In genomic region chr15:62739082-62739481, GRCh38 we compare ENCODE assay signal across 11 cellular contexts.
DNase-seq lines count a peak whose midpoint lies in the region.
"Had no signal": no experiment of that assay in that cellular context is flagged by ENCODE, and none has a peak within 500 bp of the region (broad histone marks: within the 10 kb centered on the region; RNA-seq: fewer than 3 reads in every experiment).

No MANE protein-coding gene starts in this region.

- no peaks in the 10 kb centered on the region for H3K9me3 ChIP-seq in HAP-1
- no peaks in the 10 kb centered on the region for H3K9me3 ChIP-seq in effector memory CD4-positive, alpha-beta T cell (ENCODE audit: control insufficient read depth, low read length)
- H3K9me3 ChIP-seq: ascending aorta had no signal

- in situ Hi-C loops in HAP-1 (cut with MboI; ENCODE audit: low sequenced_read_pairs): no loop called here

- no peaks in the 10 kb centered on the region for H3K36me3 ChIP-seq in HAP-1 (replicated peaks)
- no peaks in the 10 kb centered on the region for H3K36me3 ChIP-seq in effector memory CD4-positive, alpha-beta T cell (ENCODE audit: control insufficient read depth, insufficient read depth, low read length)

- peaks cover 7% of the 10 kb centered on the region for H3K4me1 ChIP-seq in HAP-1
- H3K4me1 ChIP-seq in effector memory CD4-positive, alpha-beta T cell (ENCODE audit: control insufficient read depth, insufficient read depth, low read length, poor library complexity, severe bottlenecking): no peaks in the 10 kb centered on the region

- H3K4me3 ChIP-seq in HAP-1: no peak overlapping the region
- no peak overlapping the region for H3K4me3 ChIP-seq in effector memory CD4-positive, alpha-beta T cell (ENCODE audit: insufficient read depth, low read depth, low read length, poor library complexity, severe bottlenecking)
- H3K4me3 ChIP-seq: ascending aorta had no signal

- H3K27ac ChIP-seq in effector memory CD4-positive, alpha-beta T cell (ENCODE audit: insufficient read depth, low read length, poor library complexity, severe bottlenecking): no peak overlapping the region
- H3K27ac ChIP-seq: ascending aorta had no signal

- H3K27me3 ChIP-seq in HAP-1 (ENCODE audit: low read depth): no peaks in the 10 kb centered on the region
- H3K27me3 ChIP-seq in effector memory CD4-positive, alpha-beta T cell (replicated peaks; ENCODE audit: control insufficient read depth, insufficient read depth, low read length, poor library complexity, severe bottlenecking): no peaks in the 10 kb centered on the region
- H3K27me3 ChIP-seq: ascending aorta had no signal

- peak; percentile 88 for DNase-seq in A172 (ENCODE audit: low spot score)
- DNase-seq in HS-27A (ENCODE audit: low read depth): peak; percentile 68
- DNase-seq in amniotic epithelial cell (ENCODE audit: low read depth): peak; percentile 66
- peak; percentile 81 for DNase-seq in glomerular visceral epithelial cell (ENCODE audit: extremely low spot score)
- no peak for DNase-seq in NCI-H187 treated with DMSO at 0.1 percent for 48 hours (lab: John Stamatoyannopoulos, UW)
- no peak for DNase-seq in HAP-1 (ENCODE audit: low spot score in 2 of 2)
- no peak for DNase-seq in effector memory CD4-positive, alpha-beta T cell
- DNase-seq in cardiac septum (ENCODE audit: low spot score): no peak
- DNase-seq: 8988T; activated CD4-positive, alpha-beta T cell treated with anti-CD3 and anti-CD28 coated beads, Interleukin-2, amount 50 U/mL, for 1 hour had no signal

- intact Hi-C loops in cardiac septum (cut with DNase I): no loop called here

Comparison
In these comparisons a context has a peak if more than half of its experiments do, and no peak if none do; other contexts are left out.
1. DNase-seq: peak in A172 (single experiment), HS-27A (single experiment), amniotic epithelial cell (single experiment) and glomerular visceral epithelial cell (single experiment); none in NCI-H187 treated with DMSO at 0.1 percent for 48 hours (single experiment), HAP-1 (0 of 2), effector memory CD4-positive, alpha-beta T cell (0 of 3) and cardiac septum (single experiment).